10 cellular contexts compared by ENCODE assay signal in the genomic region with DNA sequence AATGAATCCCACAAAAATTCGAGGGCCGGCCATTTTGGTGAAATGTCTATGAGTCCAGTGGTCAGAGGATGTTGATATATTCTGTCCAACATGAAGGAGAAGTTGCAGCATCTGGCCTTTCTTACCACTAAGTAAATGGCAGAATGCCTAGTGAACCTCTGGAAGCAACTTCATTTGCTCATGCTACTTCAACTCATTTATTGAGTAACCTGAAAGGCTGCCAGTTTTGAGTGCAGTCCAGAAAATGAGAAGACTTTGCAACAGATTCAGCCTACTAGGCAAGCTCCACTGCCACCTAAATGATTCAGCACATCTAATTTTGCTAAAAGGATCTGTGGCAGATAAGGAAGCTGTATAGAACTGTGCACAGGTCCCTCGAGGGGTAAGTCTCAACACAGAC.
DNase-seq lines count a peak whose midpoint lies in the region; ATAC-seq and TF ChIP-seq lines count a peak whose summit lies in the region.
"Had no signal": no experiment of that assay in that cellular context is flagged by ENCODE, and none has a peak within 500 bp of the region (broad histone marks: within the 10 kb centered on the region; RNA-seq: fewer than 3 reads in every experiment).

No MANE protein-coding gene starts in this region.

- H3K4ac ChIP-seq in mesendoderm (ENCODE audit: low read depth, low read length): no peak overlapping the region

- DNase-seq in DMS79 (lab: John Stamatoyannopoulos, UW) (peak; percentile 42), NB4 (ENCODE audit: low read depth) (peak; percentile 76), choroid plexus epithelial cell (ENCODE audit: low read depth) (peak; percentile 96), mesendoderm (no peak), Calu3 (no peak)
- DNase-seq in activated naive CD4-positive, alpha-beta T cell treated with anti-CD3 and anti-CD28 coated beads, Interleukin-2, amount 10 ng/mL, durations not matched to agents 7 days and 5 days: no peak
- no peak for DNase-seq in activated CD4-positive, alpha-beta T cell treated with anti-CD3 and anti-CD28 coated beads for 48 hours
- DNase-seq: activated T-cell treated with anti-CD3 and anti-CD28 coated beads for 4 hours had no signal

- no peaks in the 10 kb centered on the region for H3K79me1 ChIP-seq in mesendoderm (ENCODE audit: low read length)

- no CpG with 5 or more reads among the region's 3 CpGs for WGBS in mesendoderm (ENCODE audit: extremely low coverage, insufficient coverage, low lambda C conversion rate)

- H3K4me2 ChIP-seq in mesendoderm (ENCODE audit: low read length): no peak overlapping the region
- H3K4me2 ChIP-seq: hepatocyte had no signal

- no peaks in the 10 kb centered on the region for H3K9me3 Mint-ChIP-seq in activated naive CD4-positive, alpha-beta T cell treated with anti-CD3 and anti-CD28 coated beads, Interleukin-2, amount 10 ng/mL, durations not matched to agents 7 days and 5 days
- peaks cover 6% of the 10 kb centered on the region for H3K9me3 Mint-ChIP-seq in Calu3 (ENCODE audit: low read depth, unreplicated experiment)

- no peaks in the 10 kb centered on the region for H3K36me3 ChIP-seq in mesendoderm (ENCODE audit: control insufficient read depth, insufficient read depth, low read length)

- no peaks in the 10 kb centered on the region for H3K36me3 Mint-ChIP-seq in activated naive CD4-positive, alpha-beta T cell treated with anti-CD3 and anti-CD28 coated beads, Interleukin-2, amount 10 ng/mL, durations not matched to agents 7 days and 5 days
- H3K36me3 Mint-ChIP-seq in Calu3 (ENCODE audit: insufficient read depth, unreplicated experiment): no peaks in the 10 kb centered on the region

- H3K27ac Mint-ChIP-seq in activated naive CD4-positive, alpha-beta T cell treated with anti-CD3 and anti-CD28 coated beads, Interleukin-2, amount 10 ng/mL, durations not matched to agents 7 days and 5 days: no peak overlapping the region
- H3K27ac Mint-ChIP-seq in Calu3 (ENCODE audit: unreplicated experiment): no peak overlapping the region

- BruUV-seq in Calu3 (replicated peaks; lab: Mats Ljungman, UMichigan): no TSS peak

- no peak for TF ChIP-seq POLR2A in NB4 (IDR thresholded peaks at IDR 0.05; ENCODE audit: extremely low read depth, insufficient read length)

- H3K4me3 ChIP-seq in NB4 (ENCODE audit: low read depth, low read length): no peak overlapping the region
- no peak overlapping the region for H3K4me3 ChIP-seq in choroid plexus epithelial cell (ENCODE audit: low read depth, low read length)
- no peak overlapping the region for H3K4me3 ChIP-seq in mesendoderm (ENCODE audit: low read length)
- H3K4me3 ChIP-seq: hepatocyte had no signal

- CTCF ChIA-PET in activated naive CD4-positive, alpha-beta T cell treated with anti-CD3 and anti-CD28 coated beads, Interleukin-2, amount 10 ng/mL, durations not matched to agents 7 days and 5 days (lab: Charles Lee): no interaction called here
- CTCF ChIA-PET in Calu3 (lab: Charles Lee): interaction anchor here (1.4 kb wide), 1 partner anchor 14 kb away, joined by 4 read pairs; no protein-coding TSS in a partner anchor

- H3K27ac ChIP-seq in mesendoderm (ENCODE audit: low read depth, low read length): no peak overlapping the region
- H3K27ac ChIP-seq: hepatocyte had no signal

- no peak overlapping the region for H3K23ac ChIP-seq in mesendoderm (ENCODE audit: low read length)

- H3K4me1 Mint-ChIP-seq in activated naive CD4-positive, alpha-beta T cell treated with anti-CD3 and anti-CD28 coated beads, Interleukin-2, amount 10 ng/mL, durations not matched to agents 7 days and 5 days: no peaks in the 10 kb centered on the region
- H3K4me1 Mint-ChIP-seq in Calu3 (ENCODE audit: low read depth, unreplicated experiment): peaks cover 48% of the 10 kb centered on the region

- no peak overlapping the region for H3K9ac ChIP-seq in mesendoderm (ENCODE audit: low read length)

- H2BK5ac ChIP-seq in mesendoderm (ENCODE audit: low read length): no peak overlapping the region

- no peaks in the 10 kb centered on the region for H3K27me3 ChIP-seq in mesendoderm (ENCODE audit: insufficient read depth, low read length, poor library complexity)
- H3K27me3 ChIP-seq: hepatocyte had no signal

- no peak overlapping the region for H4K8ac ChIP-seq in mesendoderm (ENCODE audit: low read depth, low read length)

- no peak overlapping the region for H3K56ac ChIP-seq in mesendoderm (ENCODE audit: low read length)

- H2AK5ac ChIP-seq in mesendoderm (ENCODE audit: low read length): no peak overlapping the region

- H3K4me3 Mint-ChIP-seq in activated naive CD4-positive, alpha-beta T cell treated with anti-CD3 and anti-CD28 coated beads, Interleukin-2, amount 10 ng/mL, durations not matched to agents 7 days and 5 days: no peak overlapping the region
- no peak overlapping the region for H3K4me3 Mint-ChIP-seq in Calu3 (ENCODE audit: low read depth, unreplicated experiment)

- no peak overlapping the region for H3K18ac ChIP-seq in mesendoderm (ENCODE audit: low read length)

- intact Hi-C loops in Calu3 (cut with micrococcal nuclease; ENCODE audit: unreplicated experiment): no loop called here

- no peak overlapping the region for H2BK120ac ChIP-seq in mesendoderm (ENCODE audit: low read depth, low read length)

- H3K27me3 Mint-ChIP-seq in activated naive CD4-positive, alpha-beta T cell treated with anti-CD3 and anti-CD28 coated beads, Interleukin-2, amount 10 ng/mL, durations not matched to agents 7 days and 5 days: peaks cover 15% of the 10 kb centered on the region
- no peaks in the 10 kb centered on the region for H3K27me3 Mint-ChIP-seq in Calu3 (ENCODE audit: unreplicated experiment)

- H4K5ac ChIP-seq in mesendoderm (ENCODE audit: low read length): no peak overlapping the region

- TF ChIP-seq CTCF in NB4 (IDR thresholded peaks at IDR 0.05; ENCODE audit: low read depth, low read length) (no peak), choroid plexus epithelial cell (conservative IDR thresholded peaks at IDR 0.05; ENCODE audit: low read depth, low read length) (no peak), Calu3 (IDR thresholded peaks at IDR 0.05; ENCODE audit: unreplicated experiment) (no peak)

- H2BK15ac ChIP-seq in mesendoderm (replicated peaks; ENCODE audit: low read depth): peak overlapping the region; percentile 38

- ATAC-seq in HG02884 (IDR thresholded peaks at IDR 0.05; ENCODE audit: unreplicated experiment): no peak

- peaks cover 7% of the 10 kb centered on the region for H3K4me1 ChIP-seq in mesendoderm (ENCODE audit: control insufficient read depth, low read depth, low read length)

- no peaks in the 10 kb centered on the region for H3K79me2 ChIP-seq in mesendoderm (ENCODE audit: control insufficient read depth, insufficient read depth, low read length)
- H3K79me2 ChIP-seq: hepatocyte had no signal

Comparison
In these comparisons a context has a peak if more than half of its experiments do, and no peak if none do; other contexts are left out.
1. DNase-seq: peak in DMS79 (single experiment), NB4 (single experiment) and choroid plexus epithelial cell (single experiment); none in mesendoderm (single experiment), activated naive CD4-positive, alpha-beta T cell treated with anti-CD3 and anti-CD28 coated beads, Interleukin-2, amount 10 ng/mL, durations not matched to agents 7 days and 5 days (single experiment), Calu3 (single experiment) and activated CD4-positive, alpha-beta T cell treated with anti-CD3 and anti-CD28 coated beads for 48 hours (single experiment).